Comparison of ENCODE assay signal across 13 cellular contexts in the genomic region with DNA sequence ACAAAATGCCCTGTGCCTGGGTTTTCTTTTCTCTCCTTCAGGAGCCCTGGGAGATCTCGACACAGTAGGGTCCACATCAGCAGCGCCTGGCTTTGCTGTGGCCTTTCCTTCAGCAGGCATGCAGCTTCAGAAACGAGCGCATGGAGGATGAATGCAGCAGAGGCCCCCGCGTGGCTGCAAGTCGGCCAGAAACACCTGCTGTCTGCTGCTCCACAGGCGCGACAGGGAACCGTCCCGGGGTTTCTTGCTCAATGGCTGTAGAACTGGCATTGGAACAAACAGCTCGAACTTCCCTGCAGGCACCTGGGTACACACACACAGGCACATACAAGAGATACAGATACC.
DNase-seq lines count a peak whose midpoint lies in the region; ATAC-seq and TF ChIP-seq lines count a peak whose summit lies in the region.
"Had no signal": no experiment of that assay in that cellular context is flagged by ENCODE, and none has a peak within 500 bp of the region (broad histone marks: within the 10 kb centered on the region; RNA-seq: fewer than 3 reads in every experiment).

No MANE protein-coding gene starts in this region.

- H3K79me2 ChIP-seq in SK-N-SH (ENCODE audit: insufficient read depth), result no peaks in the 10 kb centered on the region

- WGBS in SK-N-SH (ENCODE audit: low lambda C conversion rate), result 64% methylated on average over 10 of the region's 12 CpGs

- H3K4me2 ChIP-seq in SK-N-SH, result no peak overlapping the region
- H3K4me2 ChIP-seq: KMS-11, PC-9 had no signal

- TF ChIP-seq EP300 in SK-N-SH (IDR thresholded peaks at IDR 0.05; ENCODE audit: borderline replicate concordance in 1 of 2, low read depth in 1 of 2, low read length in 1 of 2), result no peak

- TF ChIP-seq RAD21 in SK-N-SH (IDR thresholded peaks at IDR 0.05; ENCODE audit: low read length), result no peak

- H3K4me3 ChIP-seq in right atrium auricular region (no peak overlapping the region), SK-N-SH (ENCODE audit: low read depth in 2 of 2, low read length in 1 of 2) (no peak overlapping the region), tibial artery (no peak overlapping the region)
- H3K4me3 ChIP-seq: PC-9 had no signal

- no peaks in the 10 kb centered on the region for H4K20me1 ChIP-seq in SK-N-SH (ENCODE audit: insufficient read depth)

- POLR2A ChIA-PET in SK-N-SH (lab: Yijun Ruan, JAX), result no interaction called here

- H2AFZ ChIP-seq in SK-N-SH (ENCODE audit: low read depth), result no peak overlapping the region
- H2AFZ ChIP-seq: PC-9 had no signal

- TF ChIP-seq CTCF in right atrium auricular region (IDR thresholded peaks at IDR 0.05) (no peak), SK-N-SH (IDR thresholded peaks at IDR 0.05) (no peak), tibial artery (IDR thresholded peaks at IDR 0.05) (no peak)

- H3K9me3 ChIP-seq in right atrium auricular region (no peaks in the 10 kb centered on the region), SK-N-SH (no peaks in the 10 kb centered on the region), tibial artery (no peaks in the 10 kb centered on the region)

- H3F3A ChIP-seq in SK-N-SH (replicated peaks; ENCODE audit: insufficient read depth), result no peaks in the 10 kb centered on the region

- H3K36me3 ChIP-seq in right atrium auricular region, result no peaks in the 10 kb centered on the region
- H3K36me3 ChIP-seq in SK-N-SH (replicated peaks in 1 of 2; ENCODE audit: control insufficient read depth in 1 of 2, insufficient read depth in 2 of 2, low read length in 1 of 2), result no peaks in the 10 kb centered on the region
- H3K36me3 ChIP-seq in tibial artery, result no peaks in the 10 kb centered on the region

- H3K9me2 ChIP-seq in SK-N-SH, result no peaks in the 10 kb centered on the region

- no peak overlapping the region for H3K9ac ChIP-seq in SK-N-SH
- H3K9ac ChIP-seq: KMS-11 had no signal

- H3K27me3 ChIP-seq in right atrium auricular region, result no peaks in the 10 kb centered on the region
- no peaks in the 10 kb centered on the region; the same call in 1 of the 2 replicates for H3K27me3 ChIP-seq in SK-N-SH (ENCODE audit: insufficient read depth)
- H3K27me3 ChIP-seq in tibial artery, result peaks cover 0 to 25% of the 10 kb centered on the region in 2 donors

- intact Hi-C loops in Right ventricle myocardium inferior (cut with DNase I) (no loop called here), tibial artery (cut with DNase I; ENCODE audit: low total_unique reads) (no loop called here)

- ATAC-seq in Right ventricle myocardium inferior (no peak), GM21381 (IDR thresholded peaks at IDR 0.05; ENCODE audit: unreplicated experiment) (no peak), GM21367 (IDR thresholded peaks at IDR 0.05; ENCODE audit: unreplicated experiment) (no peak)

- CTCF ChIA-PET in SK-N-SH (lab: Yijun Ruan, JAX), result interaction anchor here (1.1 kb wide), 1 partner anchor 62 kb away, joined by 3 read pairs; no protein-coding TSS in a partner anchor

- DNase-seq in right atrium auricular region (ENCODE audit: low spot score) (peak; percentile 40), Right ventricle myocardium inferior (ENCODE audit: missing footprints) (no peak), NCI-H2171 (lab: John Stamatoyannopoulos, UW) (peak; percentile 47), islet precursor cell (peak; percentile 42), SK-N-SH (no peak), tibial artery (no peak)
- DNase-seq: AML-193; NCI-H2029 treated with DMSO at 0.1 percent for 48 hours; PC-9; stimulated activated CD4-positive, alpha-beta T cell treated with anti-CD3 and anti-CD28 coated beads, Interleukin-4, amount 100 ng/mL, for 1 hour had no signal

- H3K27ac ChIP-seq in right atrium auricular region (no peak overlapping the region), SK-N-SH (ENCODE audit: low read depth in 2 of 2, low read length in 1 of 2) (no peak overlapping the region), tibial artery (no peak overlapping the region)
- H3K27ac ChIP-seq: KMS-11, PC-9 had no signal

- H3K4me1 ChIP-seq in right atrium auricular region (peaks cover 0 to 15% of the 10 kb centered on the region in 2 donors), SK-N-SH (ENCODE audit: control insufficient read depth in 1 of 2, insufficient read depth in 2 of 2, low read depth in 1 of 2, low read length in 1 of 2) (peaks cover 0 to 9% of the 10 kb centered on the region in 2 experiments; a peak in 1 of 4 replicates), tibial artery (peaks cover 0 to 13% (median 0%) of the 10 kb centered on the region in 4 donors)

TF ChIP-seq in SK-N-SH, 30 proteins besides CTCF, POLR2A, EP300 and RAD21:
- no peak for TF ChIP-seq SIN3A (IDR thresholded peaks at IDR 0.05; ENCODE audit: borderline replicate concordance, low read depth, low read length)
- no peak for TF ChIP-seq GATA2 (CRISPR knock-in tag; IDR thresholded peaks at IDR 0.05)
- no peak for TF ChIP-seq RCOR1 (IDR thresholded peaks at IDR 0.05; ENCODE audit: low read length)
- TF ChIP-seq RXRA (IDR thresholded peaks at IDR 0.05; ENCODE audit: borderline replicate concordance, low read depth), result no peak
- TF ChIP-seq USF1 (IDR thresholded peaks at IDR 0.05; ENCODE audit: borderline replicate concordance, low read depth), result no peak
- TF ChIP-seq, protein P1, sequence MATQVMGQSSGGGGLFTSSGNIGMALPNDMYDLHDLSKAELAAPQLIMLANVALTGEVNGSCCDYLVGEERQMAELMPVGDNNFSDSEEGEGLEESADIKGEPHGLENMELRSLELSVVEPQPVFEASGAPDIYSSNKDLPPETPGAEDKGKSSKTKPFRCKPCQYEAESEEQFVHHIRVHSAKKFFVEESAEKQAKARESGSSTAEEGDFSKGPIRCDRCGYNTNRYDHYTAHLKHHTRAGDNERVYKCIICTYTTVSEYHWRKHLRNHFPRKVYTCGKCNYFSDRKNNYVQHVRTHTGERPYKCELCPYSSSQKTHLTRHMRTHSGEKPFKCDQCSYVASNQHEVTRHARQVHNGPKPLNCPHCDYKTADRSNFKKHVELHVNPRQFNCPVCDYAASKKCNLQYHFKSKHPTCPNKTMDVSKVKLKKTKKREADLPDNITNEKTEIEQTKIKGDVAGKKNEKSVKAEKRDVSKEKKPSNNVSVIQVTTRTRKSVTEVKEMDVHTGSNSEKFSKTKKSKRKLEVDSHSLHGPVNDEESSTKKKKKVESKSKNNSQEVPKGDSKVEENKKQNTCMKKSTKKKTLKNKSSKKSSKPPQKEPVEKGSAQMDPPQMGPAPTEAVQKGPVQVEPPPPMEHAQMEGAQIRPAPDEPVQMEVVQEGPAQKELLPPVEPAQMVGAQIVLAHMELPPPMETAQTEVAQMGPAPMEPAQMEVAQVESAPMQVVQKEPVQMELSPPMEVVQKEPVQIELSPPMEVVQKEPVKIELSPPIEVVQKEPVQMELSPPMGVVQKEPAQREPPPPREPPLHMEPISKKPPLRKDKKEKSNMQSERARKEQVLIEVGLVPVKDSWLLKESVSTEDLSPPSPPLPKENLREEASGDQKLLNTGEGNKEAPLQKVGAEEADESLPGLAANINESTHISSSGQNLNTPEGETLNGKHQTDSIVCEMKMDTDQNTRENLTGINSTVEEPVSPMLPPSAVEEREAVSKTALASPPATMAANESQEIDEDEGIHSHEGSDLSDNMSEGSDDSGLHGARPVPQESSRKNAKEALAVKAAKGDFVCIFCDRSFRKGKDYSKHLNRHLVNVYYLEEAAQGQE (IDR thresholded peaks at IDR 0.05; ENCODE audit: low read depth, low read length), result no peak

Comparison
In these comparisons a context has a peak if more than half of its experiments do, and no peak if none do; other contexts are left out.
1. DNase-seq: peak in right atrium auricular region (single experiment), NCI-H2171 (single experiment) and islet precursor cell (single experiment); none in Right ventricle myocardium inferior (single experiment), SK-N-SH (single experiment) and tibial artery (0 of 2).